Comparison of ENCODE assay signal across 28 cellular contexts in the genomic region with DNA sequence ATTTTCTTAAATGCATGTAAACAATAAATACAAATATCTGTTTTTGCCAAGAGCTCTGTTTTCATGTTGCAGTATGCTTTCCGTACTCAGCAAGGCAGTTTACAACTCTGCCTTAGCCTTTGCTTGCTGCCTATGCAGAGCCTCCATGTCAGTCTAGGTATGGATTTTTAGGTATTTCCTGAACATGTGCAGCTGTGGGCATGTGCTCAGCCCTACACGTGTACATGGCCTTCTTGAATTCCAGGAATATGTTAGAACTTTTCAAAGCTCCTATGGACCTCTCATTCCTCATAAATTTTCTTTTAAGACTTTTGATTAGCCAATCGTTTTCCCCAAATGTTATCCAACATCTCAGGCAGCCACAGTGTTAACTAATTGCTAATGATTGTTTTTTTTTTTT.
"Had no signal": no experiment of that assay in that cellular context is flagged by ENCODE, and none has a peak within 500 bp of the region (broad histone marks: within the 10 kb centered on the region; RNA-seq: fewer than 3 reads in every experiment).

No MANE protein-coding gene starts in this region.

- DNase-seq: stimulated activated CD4-positive, alpha-beta T cell treated with anti-CD3 and anti-CD28 coated beads, Interleukin-2, amount 100 ng/mL, for 48 hours; stimulated activated CD4-positive, alpha-beta T cell treated with anti-CD3 and anti-CD28 coated beads, Interleukin-4, amount 100 ng/mL, for 1 hour; stimulated activated CD4-positive, alpha-beta T cell treated with anti-CD3 and anti-CD28 coated beads, Interleukin-4, amount 100 ng/mL, for 24 hours; stimulated activated CD4-positive, alpha-beta T cell treated with anti-CD3 and anti-CD28 coated beads, Interleukin-4, amount 100 ng/mL, for 4 hours; stimulated activated CD8-positive, alpha-beta memory T cell treated with anti-CD3 and anti-CD28 coated beads, Interleukin-4, amount 100 ng/mL, for 48 hours; stimulated activated naive B cell treated with anti-CD40 and anti-IgM and Interleukin-4, amounts not matched to agents 10 μg/mL and 1 μg/mL and 100 μg/mL, for 72 hours; stimulated activated naive CD4-positive, alpha-beta T cell; stimulated activated naive CD4-positive, alpha-beta T cell treated with Interleukin-2 at 50 U/mL for 16 hours; stimulated activated naive CD8-positive, alpha-beta T cell treated with anti-CD3 and anti-CD28 coated beads, Interleukin-15, amount 100 ng/mL, for 72 hours; stimulated activated naive CD8-positive, alpha-beta T cell treated with anti-CD3 and anti-CD28 coated beads, Interleukin-15, Interleukin-2, amounts not matched to agents 100 U/mL and 50 U/mL, for 24 hours; stomach; substantia nigra; testis; thyroid gland; tibial artery; transverse colon; upper lobe of left lung; upper lobe of right lung; uterus had no signal

- H3K27me3 Mint-ChIP-seq: type B pancreatic cell had no signal

- H3K4me1 ChIP-seq: stomach, suprapubic skin, testis, thyroid gland, tibial artery, tibial nerve, transverse colon, upper lobe of left lung, upper lobe of right lung, uterus, vagina had no signal

- H3K36me3 Mint-ChIP-seq: stimulated activated effector memory CD8-positive, alpha-beta T cell treated with anti-CD3 and anti-CD28 coated beads, Interleukin-12 subunit alpha, Interleukin-12 subunit beta, amount 100 ng/mL, for 72 hours; stimulated activated memory B cell treated with anti-CD40 and anti-IgM and Interleukin-4, amounts not matched to agents 10 μg/mL and 1 μg/mL and 100 μg/mL, for 72 hours; stimulated activated naive B cell treated with anti-CD40 and anti-IgM and Interleukin-4, amounts not matched to agents 10 μg/mL and 1 μg/mL and 100 μg/mL, for 72 hours; type B pancreatic cell had no signal

- H3K9me3 Mint-ChIP-seq: stimulated activated effector memory CD8-positive, alpha-beta T cell treated with anti-CD3 and anti-CD28 coated beads, Interleukin-12 subunit alpha, Interleukin-12 subunit beta, amount 100 ng/mL, for 72 hours; stimulated activated naive CD8-positive, alpha-beta T cell treated with anti-CD3 and anti-CD28 coated beads, Interleukin-15, Interleukin-2, amounts not matched to agents 100 ng/mL and 50 ng/mL, for 24 hours; type B pancreatic cell had no signal

- H3K4me1 Mint-ChIP-seq: stimulated activated effector memory CD8-positive, alpha-beta T cell treated with anti-CD3 and anti-CD28 coated beads, Interleukin-12 subunit alpha, Interleukin-12 subunit beta, amount 100 ng/mL, for 72 hours; stimulated activated memory B cell treated with anti-CD40 and anti-IgM and Interleukin-4, amounts not matched to agents 10 μg/mL and 1 μg/mL and 100 μg/mL, for 72 hours; stimulated activated naive B cell treated with anti-CD40 and anti-IgM and Interleukin-4, amounts not matched to agents 10 μg/mL and 1 μg/mL and 100 μg/mL, for 72 hours; stimulated activated naive CD8-positive, alpha-beta T cell treated with anti-CD3 and anti-CD28 coated beads, Interleukin-15, amount 100 ng/mL, for 72 hours had no signal

- FAIRE-seq: urothelium cell line had no signal

- H3K27me3 ChIP-seq: suprapubic skin, testis, thyroid gland, tibial artery, tibial nerve, transverse colon, upper lobe of left lung, upper lobe of right lung, uterus, vagina had no signal

- H3K4me3 ChIP-seq: stomach, suprapubic skin, testis, thoracic aorta, thyroid gland, tibial artery, tibial nerve, transverse colon, upper lobe of left lung, upper lobe of right lung, uterus, vagina had no signal

- H3K36me3 ChIP-seq: stomach, suprapubic skin, thoracic aorta, thyroid gland, tibial artery, tibial nerve, transverse colon, upper lobe of left lung, upper lobe of right lung, uterus, vagina had no signal

- H3K27ac Mint-ChIP-seq: stimulated activated effector memory CD8-positive, alpha-beta T cell treated with anti-CD3 and anti-CD28 coated beads, Interleukin-12 subunit alpha, Interleukin-12 subunit beta, amount 100 ng/mL, for 72 hours; stimulated activated memory B cell treated with anti-CD40 and anti-IgM and Interleukin-4, amounts not matched to agents 10 μg/mL and 1 μg/mL and 100 μg/mL, for 72 hours; stimulated activated naive B cell treated with anti-CD40 and anti-IgM and Interleukin-4, amounts not matched to agents 10 μg/mL and 1 μg/mL and 100 μg/mL, for 72 hours; stimulated activated naive CD8-positive, alpha-beta T cell treated with anti-CD3 and anti-CD28 coated beads, Interleukin-15, amount 100 ng/mL, for 72 hours; stimulated activated naive CD8-positive, alpha-beta T cell treated with anti-CD3 and anti-CD28 coated beads, Interleukin-15, Interleukin-2, amounts not matched to agents 100 ng/mL and 50 ng/mL, for 24 hours; type B pancreatic cell had no signal

- H3K9me3 ChIP-seq: stomach, suprapubic skin, testis, thoracic aorta, thyroid gland, tibial nerve, transverse colon, upper lobe of left lung, upper lobe of right lung, uterus, vagina had no signal

- ATAC-seq: stimulated activated effector memory CD8-positive, alpha-beta T cell treated with anti-CD3 and anti-CD28 coated beads, Interleukin-12 subunit alpha, Interleukin-12 subunit beta, amount 100 ng/mL, for 72 hours; stimulated activated memory B cell treated with anti-CD40 and anti-IgM and Interleukin-4, amounts not matched to agents 10 μg/mL and 1 μg/mL and 100 μg/mL, for 72 hours; stimulated activated naive B cell treated with anti-CD40 and anti-IgM and Interleukin-4, amounts not matched to agents 10 μg/mL and 1 μg/mL and 100 μg/mL, for 72 hours; stimulated activated naive CD8-positive, alpha-beta T cell treated with anti-CD3 and anti-CD28 coated beads, Interleukin-15, amount 100 ng/mL, for 72 hours; stimulated activated naive CD8-positive, alpha-beta T cell treated with anti-CD3 and anti-CD28 coated beads, Interleukin-15, Interleukin-2, amounts not matched to agents 100 U/mL and 50 U/mL, for 24 hours; upper lobe of right lung had no signal

- H3K4me3 Mint-ChIP-seq: stimulated activated effector memory CD8-positive, alpha-beta T cell treated with anti-CD3 and anti-CD28 coated beads, Interleukin-12 subunit alpha, Interleukin-12 subunit beta, amount 100 ng/mL, for 72 hours; stimulated activated memory B cell treated with anti-CD40 and anti-IgM and Interleukin-4, amounts not matched to agents 10 μg/mL and 1 μg/mL and 100 μg/mL, for 72 hours; stimulated activated naive B cell treated with anti-CD40 and anti-IgM and Interleukin-4, amounts not matched to agents 10 μg/mL and 1 μg/mL and 100 μg/mL, for 72 hours; stimulated activated naive CD8-positive, alpha-beta T cell treated with anti-CD3 and anti-CD28 coated beads, Interleukin-15, amount 100 ng/mL, for 72 hours; stimulated activated naive CD8-positive, alpha-beta T cell treated with anti-CD3 and anti-CD28 coated beads, Interleukin-15, Interleukin-2, amounts not matched to agents 100 ng/mL and 50 ng/mL, for 24 hours; type B pancreatic cell had no signal

- H3K27ac ChIP-seq: stomach, suprapubic skin, testis, thoracic aorta, thyroid gland, tibial artery, tibial nerve, transverse colon, upper lobe of left lung, upper lobe of right lung, uterus, vagina had no signal
